ENCODE assay signal across 9 cellular contexts in the genomic region with DNA sequence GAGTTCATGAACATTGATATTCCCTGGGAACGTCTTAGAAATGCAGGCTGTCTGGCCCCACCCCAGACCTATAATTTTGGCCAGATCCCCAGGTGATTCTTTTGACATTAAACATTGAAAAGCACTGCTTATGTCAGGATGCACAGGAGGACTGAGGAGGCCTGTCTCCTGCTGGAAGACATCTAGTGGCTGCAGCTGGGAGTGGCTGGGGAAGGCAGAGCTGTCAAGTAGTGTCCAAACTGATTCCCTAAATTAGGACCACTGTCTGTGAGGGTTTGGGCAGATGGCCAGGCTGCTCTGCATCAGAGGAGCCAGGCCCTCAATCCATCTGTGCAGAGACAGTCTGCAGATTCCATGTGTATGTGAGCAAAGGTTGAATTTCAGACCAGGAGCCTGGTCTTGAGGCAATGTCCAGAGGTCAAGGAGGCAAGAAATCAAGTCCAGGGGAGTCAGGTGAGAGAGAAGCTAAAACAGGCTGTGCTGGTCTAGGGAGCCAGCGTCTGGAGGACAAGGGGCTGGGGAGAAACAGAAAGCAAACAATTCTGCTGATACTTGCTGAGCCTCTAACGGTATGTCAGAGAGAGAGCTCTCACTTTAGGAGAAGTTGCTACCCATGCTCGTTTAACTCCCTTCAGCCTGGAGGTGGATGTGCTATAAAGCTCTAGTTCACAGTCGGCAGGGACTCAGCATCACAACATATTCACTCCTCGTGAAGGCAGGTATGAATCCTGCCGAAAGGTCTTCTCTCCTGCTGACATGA. TPM values are rescaled to one million over a fixed set of nuclear protein-coding genes. Genes with fewer than 3 reads are reported as not detected.
A peak's percentile ranks its signal among the peaks of the same experiment; 100 is the strongest.
DNase-seq lines count a peak whose midpoint lies in the region; ATAC-seq and TF ChIP-seq lines count a peak whose summit lies in the region.
"Had no signal": no experiment of that assay in that cellular context is flagged by ENCODE, and none has a peak within 500 bp of the region (broad histone marks: within the 10 kb centered on the region; RNA-seq: fewer than 3 reads in every experiment).

No MANE protein-coding gene starts in this region.

- no peaks in the 10 kb centered on the region for H3K36me3 Mint-ChIP-seq in CD14-positive monocyte

- peaks cover 5% of the 10 kb centered on the region for H3K4me1 Mint-ChIP-seq in CD14-positive monocyte

- peak; percentile 70 for TF ChIP-seq CTCF in AG09319 (IDR thresholded peaks at IDR 0.05; ENCODE audit: low read depth, low read length)
- peak; percentile 41 for TF ChIP-seq CTCF in GM13977 (IDR thresholded peaks at IDR 0.05; ENCODE audit: extremely low read depth, insufficient read depth, missing control alignments)
- peak; percentile 43 for TF ChIP-seq CTCF in upper lobe of right lung (IDR thresholded peaks at IDR 0.05)
- no peak for TF ChIP-seq CTCF in CD14-positive monocyte (IDR thresholded peaks at IDR 0.05)

- H3K27me3 Mint-ChIP-seq in CD14-positive monocyte (ENCODE audit: low read depth in 3 of 3): peaks cover 0 to 3% (median 2%) of the 10 kb centered on the region in 3 donors

- in situ Hi-C loops in GM13977 (cut with MboI; ENCODE audit: low pct_unique_long_range_greater_than_20kb, low sequenced_read_pairs, unreplicated experiment): no loop called here

- intact Hi-C loops in upper lobe of right lung (cut with DNase I) (loop anchor here (10.0 kb wide), 1 partner anchor 131 kb away; no protein-coding TSS in a partner anchor), CD14-positive monocyte (cut with micrococcal nuclease) (no loop called here)

- no peak overlapping the region for H3K4me3 ChIP-seq in upper lobe of right lung

- peak; percentile 15 for ATAC-seq in upper lobe of right lung

- peaks cover 4% of the 10 kb centered on the region for H3K4me1 ChIP-seq in upper lobe of right lung

- H3K9me3 Mint-ChIP-seq in CD14-positive monocyte: no peaks in the 10 kb centered on the region
- H3K9me3 Mint-ChIP-seq: dendritic cell treated with granulocyte-macrophage colony-stimulating factor and Interleukin-4, amounts not matched to agents 40 ng/mL and 50 ng/mL, for 4 days had no signal

- no peak overlapping the region for H3K27ac Mint-ChIP-seq in CD14-positive monocyte
- H3K27ac Mint-ChIP-seq: dendritic cell treated with granulocyte-macrophage colony-stimulating factor and Interleukin-4, amounts not matched to agents 40 ng/mL and 50 ng/mL, for 4 days had no signal

- H3K27ac ChIP-seq in upper lobe of right lung: no peak overlapping the region

- no peaks in the 10 kb centered on the region for H3K27me3 ChIP-seq in upper lobe of right lung

- no peak overlapping the region for H3K4me3 Mint-ChIP-seq in CD14-positive monocyte
- H3K4me3 Mint-ChIP-seq: dendritic cell treated with granulocyte-macrophage colony-stimulating factor and Interleukin-4, amounts not matched to agents 40 ng/mL and 50 ng/mL, for 4 days had no signal

- no peaks in the 10 kb centered on the region for H3K36me3 ChIP-seq in upper lobe of right lung

- no peak for DNase-seq in AG09319 (ENCODE audit: extremely low read depth, low read depth)
- DNase-seq in GM13977 (ENCODE audit: low spot score): no peak
- peak; percentile 6 for DNase-seq in NCI-H1092 (lab: John Stamatoyannopoulos, UW)
- peak; percentile 39 for DNase-seq in astrocyte of the hippocampus (ENCODE audit: low read depth, low spot score)
- DNase-seq in iris pigment epithelial cell (ENCODE audit: low read depth): peak; percentile 38
- DNase-seq in upper lobe of right lung: no peak
- no peak for DNase-seq in CD14-positive monocyte (ENCODE audit: low spot score)
- DNase-seq in NCI-H1048 (lab: John Stamatoyannopoulos, UW): no peak

- H3K9me3 ChIP-seq in upper lobe of right lung: no peaks in the 10 kb centered on the region

RNA-seq across cellular contexts. Expression of a gene that starts 15.3 kb away (rescaled TPM):
- 36.5 TPM for total RNA-seq in upper lobe of right lung
- under 1 TPM; 0.30 to 0.34 TPM for polyA plus RNA-seq in CD14-positive monocyte

RNA-seq across cellular contexts. Expression of a gene that starts 28.9 kb away (rescaled TPM):
- total RNA-seq in upper lobe of right lung: not detected
- not detected for polyA plus RNA-seq in CD14-positive monocyte

Comparison
In these comparisons a context has a peak if more than half of its experiments do, and no peak if none do; other contexts are left out.
1. DNase-seq: peak in NCI-H1092 (single experiment), astrocyte of the hippocampus (single experiment) and iris pigment epithelial cell (single experiment); none in AG09319 (single experiment), GM13977 (single experiment), upper lobe of right lung (single experiment), CD14-positive monocyte (single experiment) and NCI-H1048 (single experiment).